25 cellular contexts compared by ENCODE assay signal in genomic region chr9:127020036-127020435, GRCh38.
"Had no signal": no experiment of that assay in that cellular context is flagged by ENCODE, and none has a peak within 500 bp of the region (broad histone marks: within the 10 kb centered on the region; RNA-seq: fewer than 3 reads in every experiment).

No MANE protein-coding gene starts in this region.

- H3K27ac ChIP-seq: coronary artery, foreskin keratinocyte, hepatocyte, pancreas, thyroid gland had no signal

- H3K4me3 ChIP-seq: coronary artery, esophagus muscularis mucosa, gastroesophageal sphincter, heart left ventricle, hepatocyte, pancreas, right atrium auricular region, sigmoid colon, stomach, thyroid gland had no signal

- H3K4me3 Mint-ChIP-seq: naive thymus-derived CD4-positive, alpha-beta T cell; stimulated activated effector memory CD8-positive, alpha-beta T cell treated with anti-CD3 and anti-CD28 coated beads, Interleukin-12 subunit alpha, Interleukin-12 subunit beta, amount 100 ng/mL, for 72 hours had no signal

- H3K4me1 ChIP-seq: pancreas had no signal

- H3K9me3 Mint-ChIP-seq: naive thymus-derived CD4-positive, alpha-beta T cell; stimulated activated effector memory CD8-positive, alpha-beta T cell treated with anti-CD3 and anti-CD28 coated beads, Interleukin-12 subunit alpha, Interleukin-12 subunit beta, amount 100 ng/mL, for 72 hours had no signal

- H3K9me3 ChIP-seq: esophagus muscularis mucosa, gastroesophageal sphincter, heart left ventricle, pancreas, right atrium auricular region, sigmoid colon, stomach, thyroid gland had no signal

- H3K36me3 ChIP-seq: esophagus muscularis mucosa, gastroesophageal sphincter, heart left ventricle, pancreas, right atrium auricular region, sigmoid colon, stomach, thyroid gland had no signal

- ATAC-seq: foreskin keratinocyte; gastroesophageal sphincter; heart left ventricle; left lobe of liver; naive thymus-derived CD4-positive, alpha-beta T cell; pancreas; stimulated activated effector memory CD8-positive, alpha-beta T cell treated with anti-CD3 and anti-CD28 coated beads, Interleukin-12 subunit alpha, Interleukin-12 subunit beta, amount 100 ng/mL, for 72 hours had no signal

- DNase-seq: dermis blood vessel endothelial cell; effector memory CD4-positive, alpha-beta T cell; foreskin keratinocyte; heart left ventricle; kidney; mesenchymal stem cell; midbrain; naive thymus-derived CD4-positive, alpha-beta T cell; occipital lobe; pancreas; sigmoid colon; stimulated activated CD4-positive, alpha-beta T cell treated with anti-CD3 and anti-CD28 coated beads, Interleukin-2, amount 100 ng/mL, for 24 hours; stimulated activated CD4-positive, alpha-beta T cell treated with anti-CD3 and anti-CD28 coated beads, Interleukin-4, amount 100 ng/mL, for 24 hours; stimulated activated naive CD4-positive, alpha-beta T cell treated with Interleukin-2 at 50 U/mL for 16 hours; stomach; thyroid gland; trophoblast cell had no signal

- H3K27me3 ChIP-seq: esophagus muscularis mucosa, gastroesophageal sphincter, heart left ventricle, hepatocyte, pancreas, right atrium auricular region, sigmoid colon, stomach, thyroid gland had no signal

- FAIRE-seq: endothelial cell of umbilical vein, kidney, pancreas had no signal

- H3K36me3 Mint-ChIP-seq: stimulated activated effector memory CD8-positive, alpha-beta T cell treated with anti-CD3 and anti-CD28 coated beads, Interleukin-12 subunit alpha, Interleukin-12 subunit beta, amount 100 ng/mL, for 72 hours had no signal

- H3K27ac Mint-ChIP-seq: naive thymus-derived CD4-positive, alpha-beta T cell; stimulated activated effector memory CD8-positive, alpha-beta T cell treated with anti-CD3 and anti-CD28 coated beads, Interleukin-12 subunit alpha, Interleukin-12 subunit beta, amount 100 ng/mL, for 72 hours had no signal

- H3K4me2 ChIP-seq: hepatocyte had no signal

- H3K79me2 ChIP-seq: hepatocyte had no signal

- H2AFZ ChIP-seq: hepatocyte had no signal
